Comparison of ENCODE assay signal across 8 cellular contexts in genomic region chr7:100335566-100336466, GRCh38. TPM values are rescaled to one million over a fixed set of nuclear protein-coding genes. Genes with fewer than 3 reads are reported as not detected.
DNase-seq lines count a peak whose midpoint lies in the region; ATAC-seq, FAIRE-seq and TF ChIP-seq lines count a peak whose summit lies in the region.
"Not testable (repeated sequence)": the region's sequence is repeated elsewhere in the genome, so short reads cannot be mapped to it uniquely, and the experiment has no call there.

No MANE protein-coding gene starts in this region.

- FAIRE-seq in GM12891 (lab: Jason Lieb, UNC) = not testable (repeated sequence)

- DNase-seq in GM12891 (ENCODE audit: insufficient read length, low spot score) (peak; percentile 75), NCI-H1436 (lab: John Stamatoyannopoulos, UW) (peak; percentile 91), SW480 (ENCODE audit: low spot score) (peak; percentile 97), heart left ventricle (peak; percentile 92 to 94 (median 93)), posterior cingulate gyrus (peak; percentile 87 to 99 (median 93)), upper lobe of left lung (peak; percentile 95 to 98)

- H3K4me1 ChIP-seq in heart left ventricle = peaks cover 0 to 23% (median 10%) of the 10 kb centered on the region in 12 donors
- H3K4me1 ChIP-seq in upper lobe of left lung = peaks cover 3 to 11% (median 6%) of the 10 kb centered on the region in 4 donors

- intact Hi-C loops in heart left ventricle (cut with DNase I); posterior cingulate gyrus (cut with DNase I): not testable (repeated sequence)

- 0 to 1% (median 0%) methylated on average over 74 to 80 of the region's 85 CpGs for WGBS in adipose tissue, 3 donors
- 0 to 1% (median 0%) methylated on average over 32 to 82 of the region's 85 CpGs for WGBS in heart left ventricle, 4 donors
- 0 to 1% methylated on average over 12 to 31 of the region's 85 CpGs for WGBS in upper lobe of left lung, 2 donors

- peak in 1 of 12 donors; percentile 3 for TF ChIP-seq CTCF in heart left ventricle (IDR thresholded peaks at IDR 0.05)
- TF ChIP-seq CTCF in upper lobe of left lung (IDR thresholded peaks at IDR 0.05) = peak in 1 of 6 experiments; percentile 37

- TF ChIP-seq POLR2A in GM12891 (IDR thresholded peaks at IDR 0.05; ENCODE audit: low read depth, low read length) (peak; percentile 94), heart left ventricle (IDR thresholded peaks at IDR 0.05) (peak; percentile 84 to 99), upper lobe of left lung (IDR thresholded peaks at IDR 0.05) (peak; percentile 62 to 99 (median 98))

- peak in 1 of 4 donors; percentile 1 for TF ChIP-seq EP300 in upper lobe of left lung (IDR thresholded peaks at IDR 0.05)

- not testable (repeated sequence) for H3K27me3 ChIP-seq in heart left ventricle, upper lobe of left lung

- H3K4me3 ChIP-seq in heart left ventricle (peak overlapping the region; percentile 51 to 99 (median 82)), upper lobe of left lung (peak overlapping the region; percentile 76 to 87 (median 78))

- H3K27ac ChIP-seq in adipose tissue (ENCODE audit: low read depth, low read length) (peak overlapping the region; percentile 99), heart left ventricle (peak overlapping the region; percentile 55 to 98 (median 94)), upper lobe of left lung (peak overlapping the region; percentile 96 to 98 (median 97))

- ATAC-seq in HG02798 (IDR thresholded peaks at IDR 0.05; ENCODE audit: poor library complexity, unreplicated experiment) (peak; percentile 97), heart left ventricle (peak; percentile 98 to 100 (median 99)), upper lobe of left lung (ENCODE audit: low FRiP score in 2 of 2) (peak; percentile 97 to 100)

- H3K36me3 ChIP-seq in heart left ventricle (peaks cover 0 to 37% (median 19%) of the 10 kb centered on the region in 9 donors), upper lobe of left lung (peaks cover 0 to 23% (median 2%) of the 10 kb centered on the region in 4 donors)

- not testable (repeated sequence) for H3K9me3 ChIP-seq in heart left ventricle, upper lobe of left lung

TF ChIP-seq in GM12891, 5 proteins besides CTCF, POLR2A, EP300 and RAD21:
- TF ChIP-seq TAF1 (IDR thresholded peaks at IDR 0.05; ENCODE audit: low read depth, low read length) (peak; percentile 69; the same call in 1 of the 2 replicates), POLR2AphosphoS5 (IDR thresholded peaks at IDR 0.05; ENCODE audit: low read depth, low read length) (peak; percentile 93)

RNA-seq across cellular contexts. Expression of gene PILRB, which starts 22.1 kb away (rescaled TPM):
- 15.1 TPM for polyA plus RNA-seq in GM12891 (2012; ENCODE audit: low read depth, missing spikeins)
- 10 to 100 TPM; 41.1 to 59.0 (median 43.2) TPM for polyA plus RNA-seq in adipose tissue
- total RNA-seq in heart left ventricle = 10 to 100 TPM in 4 of 9 donors, 1 to 10 TPM in 5; 6.2 to 15.1 (median 10.0) TPM
- polyA plus RNA-seq in heart left ventricle = 10 to 100 TPM in 1 of 2 donors, 1 to 10 TPM in 1; 8.7 to 24.2 TPM
- 100 to 1,000 TPM in 1 of 6 donors, 10 to 100 TPM in 5; 18.4 to 259 (median 39.9) TPM for total RNA-seq in upper lobe of left lung

RNA-seq across cellular contexts. Expression of gene SPDYE3, which starts 28.3 kb away (rescaled TPM):
- 4.5 TPM for polyA plus RNA-seq in GM12891 (2012; ENCODE audit: low read depth, missing spikeins)
- under 1 TPM in 2 of 3 donors, not detected in 1; 0.05 to 0.15 TPM for polyA plus RNA-seq in adipose tissue
- total RNA-seq in heart left ventricle = not detected
- under 1 TPM; 0.03 to 0.15 TPM for polyA plus RNA-seq in heart left ventricle
- total RNA-seq in upper lobe of left lung = not detected

RNA-seq across cellular contexts. Expression of gene PILRA, which starts 37.5 kb away (rescaled TPM):
- polyA plus RNA-seq in GM12891 (2012; ENCODE audit: low read depth, missing spikeins) = 1.6 TPM
- polyA plus RNA-seq in adipose tissue (10 to 100 TPM in 2 of 3 donors, 1 to 10 TPM in 1; 2.0 to 18.1 (median 12.8) TPM), heart left ventricle (1 to 10 TPM; 1.8 to 2.5 TPM)
- total RNA-seq in heart left ventricle (10 to 100 TPM in 2 of 9 donors, 1 to 10 TPM in 6, under 1 TPM in 1; 0.69 to 30.5 (median 3.4) TPM), upper lobe of left lung (10 to 100 TPM; 15.2 to 52.4 (median 24.2) TPM)

Comparison
In these comparisons a context has a peak if more than half of its experiments do, and no peak if none do; other contexts are left out.
1. Peak in every context shown above with its lines: DNase-seq, ATAC-seq, H3K4me3 ChIP-seq and H3K27ac ChIP-seq.